ENCODE assay signal across 20 cellular contexts in the genomic region with DNA sequence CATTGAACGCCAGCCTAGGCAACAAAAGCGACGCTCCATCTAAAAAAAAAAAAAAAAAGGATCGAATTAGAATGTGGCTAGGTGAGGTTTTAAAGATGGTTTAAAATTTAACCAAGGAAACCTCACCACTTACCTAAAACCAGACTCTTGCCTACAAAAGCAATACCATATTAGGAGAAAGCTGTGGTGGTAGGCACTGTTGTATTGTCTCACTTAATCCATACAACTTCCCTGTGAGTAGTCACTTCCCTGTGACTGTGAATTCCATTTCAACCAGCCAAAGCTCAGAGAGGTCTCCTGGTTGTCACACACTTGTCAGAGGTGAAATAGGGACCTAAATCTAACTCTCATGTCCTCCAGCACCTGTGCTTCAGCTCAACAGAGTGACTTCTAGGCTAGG. TPM values are rescaled to one million over a fixed set of nuclear protein-coding genes. Genes with fewer than 3 reads are reported as not detected.
"Had no signal": no experiment of that assay in that cellular context is flagged by ENCODE, and none has a peak within 500 bp of the region (broad histone marks: within the 10 kb centered on the region; RNA-seq: fewer than 3 reads in every experiment).

No MANE protein-coding gene starts in this region.

- H3K9ac ChIP-seq: SK-N-SH had no signal

- H3K9me3 ChIP-seq: SK-N-SH had no signal

- H3K4me2 ChIP-seq: SK-N-SH had no signal

- DNase-seq: KBM-7, MV-4-11, NCI-H1048, NCI-H1105, NCI-H1417, NCI-H1436 treated with DMSO at 0.1 percent for 48 hours, NCI-H1694, NCI-H187 treated with DMSO at 0.1 percent for 48 hours, NCI-H2029 treated with DMSO at 0.1 percent for 48 hours, NCI-H2107, NCI-H2227 treated with DMSO at 0.1 percent for 48 hours, NCI-H524 treated with DMSO at 0.1 percent for 48 hours, NCI-H69, NCI-H774, SHP77, SK-N-SH, SW 1271, T-helper 1 cell had no signal

- H3K27ac ChIP-seq: RWPE1 had no signal

RNA-seq across cellular contexts. Expression of gene SHISA2, which starts 15.4 kb away (rescaled TPM):
- total RNA-seq: HT-29 had no signal
- polyA plus RNA-seq: SK-N-SH had no signal
